Comparison of ENCODE assay signal across 8 cellular contexts in the genomic region with DNA sequence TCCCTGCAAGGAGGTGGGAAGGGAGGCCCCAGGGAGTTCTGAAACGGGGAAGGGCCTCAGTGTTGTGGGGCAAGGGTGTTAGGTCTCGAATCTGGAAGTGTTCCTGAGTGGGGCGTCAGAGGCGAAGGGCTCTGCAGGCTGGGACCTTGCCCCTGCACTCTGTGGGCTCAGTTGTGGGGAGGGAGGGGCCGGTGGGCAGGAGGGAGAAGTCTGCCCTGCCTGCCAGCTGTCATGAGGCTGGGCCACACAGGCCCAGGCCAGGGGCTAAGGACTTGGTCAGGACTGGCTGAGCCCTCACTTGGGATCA. TPM values are rescaled to one million over a fixed set of nuclear protein-coding genes. Genes with fewer than 3 reads are reported as not detected.
DNase-seq lines count a peak whose midpoint lies in the region; TF ChIP-seq lines count a peak whose summit lies in the region.

A gene (plus strand): TSS at position 59 of the 307 bp plus-strand sequence. CDS start 689 bp downstream, outside the sequence.

- peak; percentile 52 for DNase-seq in GF-D8 (lab: John Stamatoyannopoulos, UW)
- no peak for DNase-seq in NT2/D1 (ENCODE audit: low read depth, low spot score)
- DNase-seq in esophagus muscularis mucosa (ENCODE audit: extremely low spot score) = no peak
- no peak for DNase-seq in osteoblast (ENCODE audit: insufficient read length, low spot score, missing footprints)
- no peak for DNase-seq in HFFc6
- DNase-seq in GM13977 (ENCODE audit: low spot score) = no peak
- no peak for DNase-seq in NCI-H446 (lab: John Stamatoyannopoulos, UW)
- DNase-seq in epidermal melanocyte (ENCODE audit: insufficient read length, low spot score) = no peak

- H3K27ac Mint-ChIP-seq in HFFc6 = no peak within 1 kb of the TSS; the same call in 1 of the 2 replicates

- H3K9me3 ChIP-seq in NT2/D1 (ENCODE audit: insufficient read depth, low read length) (no peaks in the 10 kb centered on the region), esophagus muscularis mucosa (no peaks in the 10 kb centered on the region), osteoblast (ENCODE audit: low read depth, low read length) (no peaks in the 10 kb centered on the region)

- H3K27me3 ChIP-seq in NT2/D1 (ENCODE audit: insufficient read depth, insufficient read length) (peaks cover 69% of the 10 kb centered on the region), esophagus muscularis mucosa (peaks cover 0 to 90% (median 65%) of the 10 kb centered on the region in 4 donors), osteoblast (ENCODE audit: insufficient read depth, low read length) (no peaks in the 10 kb centered on the region)

- H3K4me1 ChIP-seq in NT2/D1 (ENCODE audit: insufficient read depth, insufficient read length) = peaks cover 39% of the 10 kb centered on the region
- peaks cover 65 to 73% (median 68%) of the 10 kb centered on the region in 4 donors for H3K4me1 ChIP-seq in esophagus muscularis mucosa
- H3K4me1 ChIP-seq in osteoblast (ENCODE audit: insufficient read depth, low read length) = peaks cover 41% of the 10 kb centered on the region

- no peak within 1 kb of the TSS for H3K4me3 Mint-ChIP-seq in HFFc6

- TF ChIP-seq CTCF in esophagus muscularis mucosa (IDR thresholded peaks at IDR 0.05) (no peak), osteoblast (IDR thresholded peaks at IDR 0.05; ENCODE audit: extremely low read depth, low read depth, low read length) (no peak), HFFc6 (IDR thresholded peaks at IDR 0.05) (no peak), GM13977 (IDR thresholded peaks at IDR 0.05; ENCODE audit: extremely low read depth, insufficient read depth, missing control alignments) (no peak)

- no peak within 1 kb of the TSS for H2AFZ ChIP-seq in osteoblast (ENCODE audit: low read length)

- peaks cover 15% of the 10 kb centered on the region for H3K27me3 Mint-ChIP-seq in HFFc6 (ENCODE audit: insufficient read depth)

- H3K9ac ChIP-seq in NT2/D1 (ENCODE audit: insufficient read length, low read depth) = peak within 1 kb of the TSS; percentile 86

- no peaks in the 10 kb centered on the region for H3K9me3 Mint-ChIP-seq in HFFc6

- TF ChIP-seq POLR2A in esophagus muscularis mucosa (IDR thresholded peaks at IDR 0.05; ENCODE audit: low read depth) = no peak

- intact Hi-C loops in esophagus muscularis mucosa (cut with DNase I) = no loop called here

- TF ChIP-seq EP300 in esophagus muscularis mucosa (IDR thresholded peaks at IDR 0.05) = no peak

- H3K4me2 ChIP-seq in osteoblast (ENCODE audit: insufficient read depth, low read length) = peak within 1 kb of the TSS; percentile 58

- H4K20me1 ChIP-seq in osteoblast (ENCODE audit: insufficient read depth, low read length) = peaks cover 23% of the 10 kb centered on the region

- in situ Hi-C loops in GM13977 (cut with MboI; ENCODE audit: low pct_unique_long_range_greater_than_20kb, low sequenced_read_pairs, unreplicated experiment) = no loop called here

- H3K36me3 Mint-ChIP-seq in HFFc6 (ENCODE audit: low read depth) = peaks cover 6% of the 10 kb centered on the region; the same call in 1 of the 2 replicates

- peak within 1 kb of the TSS; percentile 15 to 68 (median 65) for H3K27ac ChIP-seq in esophagus muscularis mucosa (replicated peaks in 1 of 4)
- H3K27ac ChIP-seq in osteoblast (ENCODE audit: low read depth, low read length) = no peak within 1 kb of the TSS

- 82% methylated on average over 5 of the region's 5 CpGs for WGBS in esophagus muscularis mucosa

- H3K4me3 ChIP-seq in NT2/D1 (ENCODE audit: insufficient read length, low read depth) (peak within 1 kb of the TSS; percentile 62), esophagus muscularis mucosa (peak within 1 kb of the TSS; percentile 47 to 60 (median 48)), osteoblast (ENCODE audit: insufficient read depth, low read length) (peak within 1 kb of the TSS; percentile 58)

- peaks cover 20% of the 10 kb centered on the region for H3K36me3 ChIP-seq in NT2/D1 (ENCODE audit: insufficient read depth, insufficient read length, low read length)
- peaks cover 27 to 34% (median 30%) of the 10 kb centered on the region in 4 donors for H3K36me3 ChIP-seq in esophagus muscularis mucosa
- peaks cover 10% of the 10 kb centered on the region for H3K36me3 ChIP-seq in osteoblast (ENCODE audit: insufficient read depth, low read length)

- H3K79me2 ChIP-seq in osteoblast (ENCODE audit: insufficient read depth, low read length) = no peaks in the 10 kb centered on the region

- H3K4me1 Mint-ChIP-seq in HFFc6 (ENCODE audit: low read depth) = peaks cover 11% of the 10 kb centered on the region

RNA-seq across cellular contexts. Expression of the gene that starts here (rescaled TPM):
- total RNA-seq in esophagus muscularis mucosa = 1 to 10 TPM; 5.3 to 8.4 (median 7.0) TPM
- 0.59 and 0.72 TPM in 2 replicates for total RNA-seq in osteoblast
- total RNA-seq in HFFc6 (2021; fragmentation: NEBNext Ultra II Directional; extraction: Animal tissue kit (Norgen Biotek cat#: 25700)) = 1 to 10 TPM in 4 of 6 experiments, under 1 TPM in 2; 0.63 to 2.2 (median 1.2) TPM
